8 cellular contexts compared by ENCODE assay signal in genomic region chr3:195990841-195991174, GRCh38.
DNase-seq lines count a peak whose midpoint lies in the region; ATAC-seq and TF ChIP-seq lines count a peak whose summit lies in the region.
"Not testable (repeated sequence)": the region's sequence is repeated elsewhere in the genome, so short reads cannot be mapped to it uniquely, and the experiment has no call there.

No MANE protein-coding gene starts in this region.

- H3K4me2 ChIP-seq in mesendoderm (ENCODE audit: low read length) = not testable (repeated sequence)

- not testable (repeated sequence) for H3K9me3 Mint-ChIP-seq in activated CD4-positive, alpha-beta T cell treated with anti-CD3 and anti-CD28 coated beads, Interleukin-2, amount 10 ng/mL, durations not matched to agents 7 days and 5 days

- not testable (repeated sequence) for TF ChIP-seq CTCF in breast epithelium (IDR thresholded peaks at IDR 0.05); gastroesophageal sphincter (IDR thresholded peaks at IDR 0.05); vagina (IDR thresholded peaks at IDR 0.05)

- intact Hi-C loops in breast epithelium (cut with DNase I; ENCODE audit: low total_unique reads); vagina (cut with DNase I): not testable (repeated sequence)

- not testable (repeated sequence) for H3K9me3 ChIP-seq in ES-I3 (ENCODE audit: control insufficient read depth, insufficient read depth, low read length); MG63; breast epithelium; gastroesophageal sphincter; vagina

- ATAC-seq in gastroesophageal sphincter = not testable (repeated sequence)

- not testable (repeated sequence) for TF ChIP-seq EP300 in gastroesophageal sphincter (IDR thresholded peaks at IDR 0.05)

- CTCF ChIA-PET in activated CD4-positive, alpha-beta T cell treated with anti-CD3 and anti-CD28 coated beads, Interleukin-2, amount 10 ng/mL, durations not matched to agents 7 days and 5 days (lab: Charles Lee) = not testable (repeated sequence)

- not testable (repeated sequence) for H3K36me3 ChIP-seq in ES-I3 (ENCODE audit: insufficient read depth, low read length); MG63; breast epithelium; gastroesophageal sphincter; mesendoderm (ENCODE audit: control insufficient read depth, insufficient read depth, low read length); rectal smooth muscle tissue (ENCODE audit: control insufficient read depth, insufficient read depth, low read length); vagina

- not testable (repeated sequence) for H3K27me3 Mint-ChIP-seq in activated CD4-positive, alpha-beta T cell treated with anti-CD3 and anti-CD28 coated beads, Interleukin-2, amount 10 ng/mL, durations not matched to agents 7 days and 5 days

- not testable (repeated sequence) for H3K27me3 ChIP-seq in MG63; breast epithelium; gastroesophageal sphincter; mesendoderm (ENCODE audit: insufficient read depth, low read length, poor library complexity); rectal smooth muscle tissue (ENCODE audit: control insufficient read depth, insufficient read depth, low read length); vagina

- 41 to 94% methylated on average over 2 to 7 of the region's 7 CpGs for WGBS in gastroesophageal sphincter (ENCODE audit: low coverage in 1 of 2), 2 donors
- no CpG with 5 or more reads among the region's 7 CpGs for WGBS in mesendoderm (ENCODE audit: extremely low coverage, insufficient coverage, low lambda C conversion rate)

- TF ChIP-seq POLR2A in breast epithelium (IDR thresholded peaks at IDR 0.05); gastroesophageal sphincter (IDR thresholded peaks at IDR 0.05); vagina (IDR thresholded peaks at IDR 0.05): not testable (repeated sequence)

- H3K9ac ChIP-seq in ES-I3 (ENCODE audit: low read depth, low read length) (peak overlapping the region; percentile 84; the same call in 1 of the 2 replicates), mesendoderm (ENCODE audit: low read length) (peak overlapping the region; percentile 54)
- H3K9ac ChIP-seq in rectal smooth muscle tissue (ENCODE audit: low read length) = not testable (repeated sequence)

- H3K4me1 Mint-ChIP-seq in activated CD4-positive, alpha-beta T cell treated with anti-CD3 and anti-CD28 coated beads, Interleukin-2, amount 10 ng/mL, durations not matched to agents 7 days and 5 days = not testable (repeated sequence)

- H2BK5ac ChIP-seq in mesendoderm (ENCODE audit: low read length) = not testable (repeated sequence)

- not testable (repeated sequence) for H3K23ac ChIP-seq in mesendoderm (ENCODE audit: low read length)

- H3K79me2 ChIP-seq in mesendoderm (ENCODE audit: control insufficient read depth, insufficient read depth, low read length) = not testable (repeated sequence)

- not testable (repeated sequence) for H3K18ac ChIP-seq in mesendoderm (ENCODE audit: low read length)

- not testable (repeated sequence) for H2AK5ac ChIP-seq in mesendoderm (ENCODE audit: low read length)

- H3K36me3 Mint-ChIP-seq in activated CD4-positive, alpha-beta T cell treated with anti-CD3 and anti-CD28 coated beads, Interleukin-2, amount 10 ng/mL, durations not matched to agents 7 days and 5 days (ENCODE audit: low read depth) = not testable (repeated sequence)

- H3K4me3 ChIP-seq in MG63 = peak overlapping the region; percentile 50
- peak overlapping the region; percentile 61 to 74 (median 65) for H3K4me3 ChIP-seq in breast epithelium
- peak overlapping the region; percentile 74 to 86 for H3K4me3 ChIP-seq in gastroesophageal sphincter
- not testable (repeated sequence) for H3K4me3 ChIP-seq in mesendoderm (ENCODE audit: low read length)
- H3K4me3 ChIP-seq in rectal smooth muscle tissue (ENCODE audit: low read length) = peak overlapping the region; percentile 65
- H3K4me3 ChIP-seq in vagina = peak overlapping the region; percentile 55 to 63

- POLR2A ChIA-PET in activated CD4-positive, alpha-beta T cell treated with anti-CD3 and anti-CD28 coated beads, Interleukin-2, amount 10 ng/mL, durations not matched to agents 7 days and 5 days (lab: Charles Lee) = not testable (repeated sequence)

- H3K4me1 ChIP-seq in ES-I3 (ENCODE audit: insufficient read depth, low read length); breast epithelium; mesendoderm (ENCODE audit: control insufficient read depth, low read depth, low read length); rectal smooth muscle tissue (ENCODE audit: control insufficient read depth, insufficient read depth, low read length); vagina: not testable (repeated sequence)
- peaks cover 0 to 11% (median 0%) of the 10 kb centered on the region in 3 donors for H3K4me1 ChIP-seq in gastroesophageal sphincter

- H3K27ac ChIP-seq in breast epithelium = peak overlapping the region; percentile 81 to 88
- H3K27ac ChIP-seq in gastroesophageal sphincter = peak overlapping the region; percentile 81 to 89 (median 86)
- H3K27ac ChIP-seq in mesendoderm (ENCODE audit: low read depth, low read length) = not testable (repeated sequence)
- peak overlapping the region; percentile 63 for H3K27ac ChIP-seq in rectal smooth muscle tissue (ENCODE audit: low read depth, low read length)
- H3K27ac ChIP-seq in vagina = peak overlapping the region; percentile 90

- not testable (repeated sequence) for H2BK15ac ChIP-seq in mesendoderm (replicated peaks; ENCODE audit: low read depth)

- peak overlapping the region; percentile 70 for H3K56ac ChIP-seq in mesendoderm (ENCODE audit: low read length)

- peak overlapping the region; percentile 69 for H3K4me3 Mint-ChIP-seq in activated CD4-positive, alpha-beta T cell treated with anti-CD3 and anti-CD28 coated beads, Interleukin-2, amount 10 ng/mL, durations not matched to agents 7 days and 5 days

- H4K5ac ChIP-seq in mesendoderm (ENCODE audit: low read length) = not testable (repeated sequence)

- peak overlapping the region; percentile 78 for H3K27ac Mint-ChIP-seq in activated CD4-positive, alpha-beta T cell treated with anti-CD3 and anti-CD28 coated beads, Interleukin-2, amount 10 ng/mL, durations not matched to agents 7 days and 5 days

- not testable (repeated sequence) for H3K4ac ChIP-seq in mesendoderm (ENCODE audit: low read depth, low read length)

- not testable (repeated sequence) for H2BK120ac ChIP-seq in mesendoderm (ENCODE audit: low read depth, low read length)

- DNase-seq in MG63; activated CD4-positive, alpha-beta T cell treated with anti-CD3 and anti-CD28 coated beads, Interleukin-2, amount 10 ng/mL, durations not matched to agents 7 days and 5 days; breast epithelium (ENCODE audit: low spot score in 2 of 2); mesendoderm; vagina (ENCODE audit: extremely low spot score in 2 of 2): not testable (repeated sequence)

- H3K79me1 ChIP-seq in mesendoderm (ENCODE audit: low read length) = not testable (repeated sequence)

- not testable (repeated sequence) for H4K8ac ChIP-seq in mesendoderm (ENCODE audit: low read depth, low read length)
